Comparison of ENCODE assay signal across 28 cellular contexts in the genomic region with DNA sequence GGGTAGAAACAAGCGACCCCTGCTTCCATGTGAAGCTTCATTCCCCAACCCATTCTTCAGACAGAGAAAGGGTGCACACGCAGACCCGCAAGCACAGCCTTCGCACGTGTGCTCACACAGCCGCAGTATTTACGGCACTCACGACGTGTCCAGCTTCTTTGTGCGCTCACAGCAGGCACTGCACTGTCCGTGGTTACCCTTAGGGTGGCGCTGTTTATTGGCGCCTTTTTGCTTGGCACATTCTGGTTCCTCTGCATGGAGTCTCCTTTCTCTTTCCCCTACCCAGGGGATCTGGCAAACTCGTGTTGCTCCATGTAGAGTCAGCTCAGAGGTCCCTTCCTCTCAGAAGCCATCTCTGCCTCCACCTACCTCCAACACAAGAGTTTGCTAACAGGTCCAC.
DNase-seq lines count a peak whose midpoint lies in the region; ATAC-seq, FAIRE-seq and TF ChIP-seq lines count a peak whose summit lies in the region.
"Had no signal": no experiment of that assay in that cellular context is flagged by ENCODE, and none has a peak within 500 bp of the region (broad histone marks: within the 10 kb centered on the region; RNA-seq: fewer than 3 reads in every experiment).

No MANE protein-coding gene starts in this region.

- no peaks in the 10 kb centered on the region for H3K27me3 Mint-ChIP-seq in naive thymus-derived CD4-positive, alpha-beta T cell
- H3K27me3 Mint-ChIP-seq: activated naive CD8-positive, alpha-beta T cell treated with anti-CD3 and anti-CD28 coated beads, Interleukin-2, amount 10 ng/mL, durations not matched to agents 7 days and 5 days; brain; natural killer cell treated with Interleukin-12 subunit alpha and Interleukin-12 subunit beta and Interleukin-15 and Interleukin-18, amount 100 ng/mL, for 72 hours had no signal

- TF ChIP-seq CTCF in BE2C (IDR thresholded peaks at IDR 0.05; ENCODE audit: low read depth, low read length), result 0 out of 2 replicates have a peak, but pooled peaks have one; percentile 27
- peak; percentile 15 for TF ChIP-seq CTCF in astrocyte of the spinal cord (IDR thresholded peaks at IDR 0.05; ENCODE audit: low read depth, low read length)
- peak; percentile 15 to 45 (median 38) for TF ChIP-seq CTCF in keratinocyte (optimal IDR thresholded peaks at IDR 0.05 in 1 of 3, IDR thresholded peaks at IDR 0.05 in 1 of 3, conservative IDR thresholded peaks at IDR 0.05 in 1 of 3; ENCODE audit: extremely low read depth in 1 of 3, insufficient read depth in 2 of 3, low read length in 3 of 3)

- peaks cover 2% of the 10 kb centered on the region for H3K9me1 ChIP-seq in keratinocyte (ENCODE audit: control insufficient read depth, extremely low read depth, insufficient read depth, low read length)

- H4K20me1 ChIP-seq in Karpas-422 (ENCODE audit: insufficient read depth, low read depth, low read length) (peaks cover 23% of the 10 kb centered on the region; the same call in 1 of the 2 replicates), keratinocyte (ENCODE audit: control insufficient read depth, extremely low read depth, insufficient read depth, low read length) (no peaks in the 10 kb centered on the region)

- peaks cover 0 to 37% (median 20%) of the 10 kb centered on the region in 7 donors for H3K4me1 Mint-ChIP-seq in naive thymus-derived CD4-positive, alpha-beta T cell

- dilution Hi-C loops in keratinocyte (cut with MboI; ENCODE audit: extremely low pct_ligation_motif_present, low sequenced_read_pairs), result no loop called here

- no peaks in the 10 kb centered on the region for H3K9me2 ChIP-seq in Karpas-422 (replicated peaks; ENCODE audit: insufficient read depth, low read length)

- peaks cover 0 to 1% (median 0%) of the 10 kb centered on the region in 11 donors for H3K9me3 Mint-ChIP-seq in naive thymus-derived CD4-positive, alpha-beta T cell
- H3K9me3 Mint-ChIP-seq: brain; natural killer cell treated with Interleukin-12 subunit alpha and Interleukin-12 subunit beta and Interleukin-15 and Interleukin-18, amount 100 ng/mL, for 72 hours had no signal

- peak overlapping the region; percentile 39 for H3K4me2 ChIP-seq in Karpas-422 (ENCODE audit: low read depth, low read length, poor library complexity, severe bottlenecking)
- no peak overlapping the region for H3K4me2 ChIP-seq in keratinocyte (ENCODE audit: control insufficient read depth, extremely low read depth, insufficient read depth, low read depth, low read length)
- H3K4me2 ChIP-seq: KMS-11 had no signal

- in situ Hi-C loops in astrocyte of the spinal cord (cut with HindIII; ENCODE audit: low sequenced_read_pairs), result no loop called here

- no peaks in the 10 kb centered on the region for H3K27me3 ChIP-seq in BE2C
- H3K27me3 ChIP-seq in Karpas-422 (ENCODE audit: low read length), result no peaks in the 10 kb centered on the region
- H3K27me3 ChIP-seq in keratinocyte (ENCODE audit: control insufficient read depth, extremely low read depth, insufficient read depth, low read length), result no peaks in the 10 kb centered on the region
- H3K27me3 ChIP-seq in naive thymus-derived CD4-positive, alpha-beta T cell (ENCODE audit: control insufficient read depth in 2 of 2, insufficient read depth in 2 of 2, low read length in 2 of 2), result no peaks in the 10 kb centered on the region
- H3K27me3 ChIP-seq: BLaER1 treated with 17β-estradiol and CSF1 and Interleukin-3, amounts not matched to agents 10 nM and 100 nM; suprapubic skin had no signal

- H3K9ac ChIP-seq in Karpas-422 (ENCODE audit: low read length) (no peak overlapping the region), keratinocyte (ENCODE audit: control insufficient read depth, extremely low read depth, insufficient read depth, low read length) (no peak overlapping the region)
- H3K9ac ChIP-seq: BLaER1 treated with 17β-estradiol and CSF1 and Interleukin-3, amounts not matched to agents 10 nM and 100 nM; KMS-11 had no signal

- H2AFZ ChIP-seq in Karpas-422 (ENCODE audit: low read length), result no peak overlapping the region
- H2AFZ ChIP-seq in keratinocyte (ENCODE audit: control insufficient read depth, low read length), result no peak overlapping the region

- H3K79me2 ChIP-seq in Karpas-422 (ENCODE audit: low read length), result peaks cover 100% of the 10 kb centered on the region
- H3K79me2 ChIP-seq in keratinocyte (ENCODE audit: control insufficient read depth, insufficient read depth, low read length), result peaks cover 47% of the 10 kb centered on the region

- H3K9me3 ChIP-seq in BE2C (no peaks in the 10 kb centered on the region), Karpas-422 (ENCODE audit: low read length) (no peaks in the 10 kb centered on the region), keratinocyte (ENCODE audit: control insufficient read depth, low read depth, low read length) (no peaks in the 10 kb centered on the region)
- H3K9me3 ChIP-seq in naive thymus-derived CD4-positive, alpha-beta T cell (ENCODE audit: control insufficient read depth in 2 of 3, low read length in 3 of 3), result no peaks in the 10 kb centered on the region
- H3K9me3 ChIP-seq: A549, HAP-1, suprapubic skin had no signal

- H3K4me3 Mint-ChIP-seq in naive thymus-derived CD4-positive, alpha-beta T cell, result no peak overlapping the region
- H3K4me3 Mint-ChIP-seq: activated naive CD8-positive, alpha-beta T cell treated with anti-CD3 and anti-CD28 coated beads, Interleukin-2, amount 10 ng/mL, durations not matched to agents 7 days and 5 days; brain; natural killer cell treated with Interleukin-12 subunit alpha and Interleukin-12 subunit beta and Interleukin-15 and Interleukin-18, amount 100 ng/mL, for 72 hours had no signal

- H3K4me1 ChIP-seq in BE2C (peaks cover 6% of the 10 kb centered on the region), Karpas-422 (ENCODE audit: low read length) (peaks cover 77% of the 10 kb centered on the region), keratinocyte (ENCODE audit: control insufficient read depth, extremely low read depth, insufficient read depth, low read length) (peaks cover 53% of the 10 kb centered on the region)
- H3K4me1 ChIP-seq in naive thymus-derived CD4-positive, alpha-beta T cell (ENCODE audit: control insufficient read depth in 2 of 2, insufficient read depth in 2 of 2, low read length in 2 of 2), result peaks cover 0 to 3% of the 10 kb centered on the region in 2 donors
- H3K4me1 ChIP-seq: HAP-1 had no signal

- intact Hi-C loops in naive thymus-derived CD4-positive, alpha-beta T cell (cut with micrococcal nuclease), result no loop called here
- intact Hi-C loops in head of caudate nucleus (cut with DNase I), result no loop called here

- POLR2A ChIA-PET in naive thymus-derived CD4-positive, alpha-beta T cell (lab: Charles Lee), result no interaction called here

- CTCF ChIA-PET in naive thymus-derived CD4-positive, alpha-beta T cell (lab: Charles Lee), result no interaction called here

- FAIRE-seq in keratinocyte (lab: Jason Lieb, UNC), result no peak
- FAIRE-seq: A549, colon, D721Med, endothelial cell of umbilical vein, frontal cortex, GM12878 had no signal

- ATAC-seq in naive thymus-derived CD4-positive, alpha-beta T cell, result no peak
- ATAC-seq in GM21786 (IDR thresholded peaks at IDR 0.05; ENCODE audit: unreplicated experiment), result no peak
- ATAC-seq: A549; GM12878; natural killer cell treated with Interleukin-12 subunit alpha and Interleukin-12 subunit beta and Interleukin-15 and Interleukin-18, amount 100 ng/mL, for 72 hours; sciatic nerve had no signal

- H3K27ac ChIP-seq in Karpas-422 (ENCODE audit: low read length), result no peak overlapping the region; the same call in 1 of the 2 replicates
- no peak overlapping the region for H3K27ac ChIP-seq in keratinocyte (ENCODE audit: control insufficient read depth, insufficient read depth, low read length)
- H3K27ac ChIP-seq in naive thymus-derived CD4-positive, alpha-beta T cell (ENCODE audit: low read depth, low read length), result no peak overlapping the region
- H3K27ac ChIP-seq: BLaER1 treated with 17β-estradiol and CSF1 and Interleukin-3, amounts not matched to agents 10 nM and 100 nM; KMS-11; suprapubic skin had no signal

- H3K36me3 Mint-ChIP-seq in naive thymus-derived CD4-positive, alpha-beta T cell, result peaks cover 0 to 7% (median 3%) of the 10 kb centered on the region in 5 donors
- H3K36me3 Mint-ChIP-seq: activated naive CD8-positive, alpha-beta T cell treated with anti-CD3 and anti-CD28 coated beads, Interleukin-2, amount 10 ng/mL, durations not matched to agents 7 days and 5 days; brain; natural killer cell treated with Interleukin-12 subunit alpha and Interleukin-12 subunit beta and Interleukin-15 and Interleukin-18, amount 100 ng/mL, for 72 hours had no signal

- H3K4me3 ChIP-seq in BE2C (ENCODE audit: low read depth, low read length), result no peak overlapping the region
- H3K4me3 ChIP-seq in Karpas-422 (ENCODE audit: low read length), result no peak overlapping the region
- H3K4me3 ChIP-seq in astrocyte of the spinal cord (ENCODE audit: low read depth, low read length), result no peak overlapping the region
- H3K4me3 ChIP-seq in keratinocyte (ENCODE audit: control insufficient read depth in 2 of 3, extremely low read depth in 1 of 3, insufficient read depth in 2 of 3, low read depth in 1 of 3, low read length in 3 of 3), result no peak overlapping the region
- no peak overlapping the region for H3K4me3 ChIP-seq in naive thymus-derived CD4-positive, alpha-beta T cell (ENCODE audit: low read length)
- H3K4me3 ChIP-seq: A549; BLaER1 treated with 17β-estradiol and CSF1 and Interleukin-3, amounts not matched to agents 10 nM and 100 nM; GM12878; HAP-1; suprapubic skin had no signal

- no peak overlapping the region for H3K27ac Mint-ChIP-seq in naive thymus-derived CD4-positive, alpha-beta T cell
- H3K27ac Mint-ChIP-seq: activated naive CD8-positive, alpha-beta T cell treated with anti-CD3 and anti-CD28 coated beads, Interleukin-2, amount 10 ng/mL, durations not matched to agents 7 days and 5 days; brain; natural killer cell treated with Interleukin-12 subunit alpha and Interleukin-12 subunit beta and Interleukin-15 and Interleukin-18, amount 100 ng/mL, for 72 hours had no signal

- DNase-seq in BE2C, result no peak
- DNase-seq in Karpas-422, result no peak
- no peak for DNase-seq in astrocyte of the spinal cord (ENCODE audit: low read depth, low spot score)
- DNase-seq in keratinocyte (ENCODE audit: low read depth, low spot score), result no peak
- DNase-seq in naive thymus-derived CD4-positive, alpha-beta T cell, result no peak
- DNase-seq in head of caudate nucleus, result no peak
- DNase-seq in NCI-H345 treated with DMSO at 0.1 percent for 48 hours (lab: John Stamatoyannopoulos, UW; ENCODE audit: unreplicated experiment), result no peak
- DNase-seq: activated CD4-positive, alpha-beta T cell treated with anti-CD3 and anti-CD28 coated beads for 48 hours; activated naive CD8-positive, alpha-beta T cell treated with anti-CD3 and anti-CD28 coated beads, Interleukin-2, amount 10 ng/mL, durations not matched to agents 7 days and 5 days; left cardiac atrium; mesendoderm; NCI-H1092 treated with DMSO at 0.1 percent for 48 hours; NCI-H2029 treated with DMSO at 0.1 percent for 48 hours; Right ventricle myocardium superior had no signal

- H3K36me3 ChIP-seq in BE2C (no peaks in the 10 kb centered on the region), Karpas-422 (ENCODE audit: insufficient read depth, low read length) (no peaks in the 10 kb centered on the region), keratinocyte (ENCODE audit: control insufficient read depth in 2 of 2, extremely low read depth in 1 of 2, insufficient read depth in 2 of 2, low read length in 2 of 2) (no peaks in the 10 kb centered on the region)
- H3K36me3 ChIP-seq in naive thymus-derived CD4-positive, alpha-beta T cell (ENCODE audit: control insufficient read depth in 2 of 3, insufficient read depth in 3 of 3, low read length in 3 of 3), result no peaks in the 10 kb centered on the region
- H3K36me3 ChIP-seq: BLaER1 treated with 17β-estradiol and CSF1 and Interleukin-3, amounts not matched to agents 10 nM and 100 nM; HAP-1; suprapubic skin had no signal
